ENCODE assay signal across 24 cellular contexts in the genomic region with DNA sequence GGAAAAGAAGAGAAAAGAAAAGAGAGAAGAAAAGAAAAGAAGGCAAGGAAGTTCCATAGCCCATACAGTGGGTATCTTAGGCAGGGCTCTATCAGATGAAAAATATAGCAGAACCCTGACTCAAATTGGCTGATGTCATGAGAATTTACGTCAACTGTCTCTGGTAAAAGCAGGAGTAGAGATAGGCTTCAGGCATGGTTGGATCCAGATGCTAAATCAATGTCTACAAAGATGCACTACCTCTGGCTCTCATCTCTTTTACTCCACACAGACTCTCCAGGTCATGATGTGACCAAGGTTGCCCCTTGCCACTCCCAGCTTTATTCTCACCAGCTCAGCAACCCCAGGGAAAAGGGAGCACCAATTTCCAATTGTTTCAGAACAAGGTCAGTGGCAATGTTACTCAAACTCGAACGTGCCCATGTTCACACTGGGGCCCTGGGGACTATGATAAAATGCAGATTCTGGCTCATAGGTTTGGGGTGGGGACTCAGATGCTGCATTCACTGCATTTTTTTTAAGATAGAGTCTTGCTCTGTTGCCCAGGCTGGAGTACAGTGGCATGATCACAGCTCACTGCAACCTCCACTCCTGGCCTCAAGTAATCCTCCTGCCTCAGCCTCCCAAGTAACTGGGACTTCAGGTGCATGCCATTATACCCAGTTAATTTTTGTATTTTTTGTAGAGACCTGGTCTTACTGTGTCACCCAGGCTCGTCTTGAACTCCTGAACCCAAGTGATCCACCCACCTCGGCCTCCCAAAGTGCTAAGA. TPM values are rescaled to one million over a fixed set of nuclear protein-coding genes. Genes with fewer than 3 reads are reported as not detected.
DNase-seq lines count a peak whose midpoint lies in the region; ATAC-seq and TF ChIP-seq lines count a peak whose summit lies in the region.
"Had no signal": no experiment of that assay in that cellular context is flagged by ENCODE, and none has a peak within 500 bp of the region (broad histone marks: within the 10 kb centered on the region; RNA-seq: fewer than 3 reads in every experiment).

No MANE protein-coding gene starts in this region.

- intact Hi-C loops in natural killer cell (cut with micrococcal nuclease) = no loop called here
- intact Hi-C loops in activated T-helper 2 cell treated with anti-CD3 and anti-CD28 coated beads, Interferon-gamma antibody, Interleukin-2, Interleukin-4, amounts not matched to agents 10 μg/mL and 5 μg/mL and 100 μg/mL, durations not matched to agents 14 hours and 24 hours and 36 hours (cut with micrococcal nuclease) = no loop called here
- intact Hi-C loops in uterus (cut with DNase I; ENCODE audit: low total_unique reads) = no loop called here

- H3K9me3 Mint-ChIP-seq in activated CD8-positive, alpha-beta memory T cell treated with anti-CD3 and anti-CD28 coated beads, Interleukin-2, amount 10 ng/mL, durations not matched to agents 7 days and 5 days (ENCODE audit: low read depth) = peaks cover 2% of the 10 kb centered on the region
- no peaks in the 10 kb centered on the region for H3K9me3 Mint-ChIP-seq in natural killer cell treated with Interleukin-12 subunit alpha and Interleukin-12 subunit beta and Interleukin-15 and Interleukin-18, amount 100 ng/mL, for 72 hours
- no peaks in the 10 kb centered on the region for H3K9me3 Mint-ChIP-seq in natural killer cell
- H3K9me3 Mint-ChIP-seq in activated T-helper 2 cell treated with anti-CD3 and anti-CD28 coated beads, Interferon-gamma antibody, Interleukin-2, Interleukin-4, amounts not matched to agents 10 μg/mL and 5 μg/mL and 100 μg/mL, durations not matched to agents 14 hours and 24 hours and 36 hours = peaks cover 2% of the 10 kb centered on the region

- H3K4me1 Mint-ChIP-seq in activated CD8-positive, alpha-beta memory T cell treated with anti-CD3 and anti-CD28 coated beads, Interleukin-2, amount 10 ng/mL, durations not matched to agents 7 days and 5 days = peaks cover 58% of the 10 kb centered on the region
- H3K4me1 Mint-ChIP-seq in natural killer cell treated with Interleukin-12 subunit alpha and Interleukin-12 subunit beta and Interleukin-15 and Interleukin-18, amount 100 ng/mL, for 72 hours (ENCODE audit: low read depth in 2 of 2) = peaks cover 3 to 8% of the 10 kb centered on the region in 2 donors
- H3K4me1 Mint-ChIP-seq in natural killer cell = peaks cover 2 to 3% of the 10 kb centered on the region in 2 donors
- H3K4me1 Mint-ChIP-seq in activated T-helper 2 cell treated with anti-CD3 and anti-CD28 coated beads, Interferon-gamma antibody, Interleukin-2, Interleukin-4, amounts not matched to agents 10 μg/mL and 5 μg/mL and 100 μg/mL, durations not matched to agents 14 hours and 24 hours and 36 hours (ENCODE audit: low read depth) = peaks cover 44% of the 10 kb centered on the region

- H3K4me1 ChIP-seq in uterus = no peaks in the 10 kb centered on the region

- no peaks in the 10 kb centered on the region for H3K27me3 Mint-ChIP-seq in activated CD8-positive, alpha-beta memory T cell treated with anti-CD3 and anti-CD28 coated beads, Interleukin-2, amount 10 ng/mL, durations not matched to agents 7 days and 5 days
- no peaks in the 10 kb centered on the region for H3K27me3 Mint-ChIP-seq in natural killer cell treated with Interleukin-12 subunit alpha and Interleukin-12 subunit beta and Interleukin-15 and Interleukin-18, amount 100 ng/mL, for 72 hours
- H3K27me3 Mint-ChIP-seq in natural killer cell (ENCODE audit: low read depth in 2 of 2) = peaks cover 0 to 3% of the 10 kb centered on the region in 2 donors
- no peaks in the 10 kb centered on the region for H3K27me3 Mint-ChIP-seq in activated T-helper 2 cell treated with anti-CD3 and anti-CD28 coated beads, Interferon-gamma antibody, Interleukin-2, Interleukin-4, amounts not matched to agents 10 μg/mL and 5 μg/mL and 100 μg/mL, durations not matched to agents 14 hours and 24 hours and 36 hours (ENCODE audit: low read depth)

- H3K27ac Mint-ChIP-seq in activated CD8-positive, alpha-beta memory T cell treated with anti-CD3 and anti-CD28 coated beads, Interleukin-2, amount 10 ng/mL, durations not matched to agents 7 days and 5 days = peak overlapping the region; percentile 60
- H3K27ac Mint-ChIP-seq in natural killer cell treated with Interleukin-12 subunit alpha and Interleukin-12 subunit beta and Interleukin-15 and Interleukin-18, amount 100 ng/mL, for 72 hours = peak overlapping the region; percentile 44 to 80
- no peak overlapping the region for H3K27ac Mint-ChIP-seq in natural killer cell
- peak overlapping the region; percentile 82 for H3K27ac Mint-ChIP-seq in activated T-helper 2 cell treated with anti-CD3 and anti-CD28 coated beads, Interferon-gamma antibody, Interleukin-2, Interleukin-4, amounts not matched to agents 10 μg/mL and 5 μg/mL and 100 μg/mL, durations not matched to agents 14 hours and 24 hours and 36 hours
- H3K27ac Mint-ChIP-seq: CD4-positive, alpha-beta memory T cell had no signal

- H3K36me3 ChIP-seq in uterus = no peaks in the 10 kb centered on the region
- H3K36me3 ChIP-seq: BLaER1 had no signal

- H3K4me3 ChIP-seq in uterus = no peak overlapping the region
- H3K4me3 ChIP-seq: BLaER1, PC-9 had no signal

- CTCF ChIA-PET in activated CD8-positive, alpha-beta memory T cell treated with anti-CD3 and anti-CD28 coated beads, Interleukin-2, amount 10 ng/mL, durations not matched to agents 7 days and 5 days (lab: Charles Lee) = interaction anchor here (1.2 to 14.7 kb wide), 3 partner anchors 10 to 116 kb away, joined by 3 to 559 read pairs (median 13); no protein-coding TSS in a partner anchor

- peak overlapping the region; percentile 16 to 46 for H3K27ac ChIP-seq in uterus
- H3K27ac ChIP-seq: BLaER1, HL-60, PC-9 had no signal

- DNase-seq in activated CD8-positive, alpha-beta memory T cell treated with anti-CD3 and anti-CD28 coated beads, Interleukin-2, amount 10 ng/mL, durations not matched to agents 7 days and 5 days = no peak
- DNase-seq in activated CD8-positive, alpha-beta memory T cell treated with anti-CD3 and anti-CD28 coated beads, Interleukin-2, amount 50 U/mL, for 4 hours = no peak
- peak; percentile 28 for DNase-seq in natural killer cell treated with Interleukin-12 subunit alpha and Interleukin-12 subunit beta and Interleukin-15 and Interleukin-18, amount 100 ng/mL, for 72 hours (ENCODE audit: low spot score)
- DNase-seq in natural killer cell (no peak), uterus (no peak), SIG-M5 treated with dmso at 0.1 percent for 504 hours (lab: John Stamatoyannopoulos, UW; ENCODE audit: unreplicated experiment) (no peak), NCI-H1930 (lab: John Stamatoyannopoulos, UW) (no peak)
- no peak for DNase-seq in activated T-helper 2 cell treated with anti-CD3 and anti-CD28 coated beads, Interferon-gamma antibody, Interleukin-2, Interleukin-4, amounts not matched to agents 10 μg/mL and 5 μg/mL and 100 μg/mL, durations not matched to agents 14 hours and 24 hours and 36 hours (ENCODE audit: low spot score)
- DNase-seq: ACHN; CD4-positive, alpha-beta memory T cell; GOT3; HCEC 1CT; KBM-7; NCI-H1092; NCI-H1436; NCI-H187 treated with DMSO at 0.1 percent for 48 hours; NCI-H2227 treated with DMSO at 0.1 percent for 48 hours; NCI-H510A; PC-9; RPMI8226; SHP77 had no signal

- H3K36me3 Mint-ChIP-seq in activated CD8-positive, alpha-beta memory T cell treated with anti-CD3 and anti-CD28 coated beads, Interleukin-2, amount 10 ng/mL, durations not matched to agents 7 days and 5 days = peaks cover 42% of the 10 kb centered on the region
- H3K36me3 Mint-ChIP-seq in natural killer cell treated with Interleukin-12 subunit alpha and Interleukin-12 subunit beta and Interleukin-15 and Interleukin-18, amount 100 ng/mL, for 72 hours = peaks cover 3% of the 10 kb centered on the region
- no peaks in the 10 kb centered on the region for H3K36me3 Mint-ChIP-seq in natural killer cell
- H3K36me3 Mint-ChIP-seq in activated T-helper 2 cell treated with anti-CD3 and anti-CD28 coated beads, Interferon-gamma antibody, Interleukin-2, Interleukin-4, amounts not matched to agents 10 μg/mL and 5 μg/mL and 100 μg/mL, durations not matched to agents 14 hours and 24 hours and 36 hours (ENCODE audit: low read depth) = peaks cover 72% of the 10 kb centered on the region
- H3K36me3 Mint-ChIP-seq: CD4-positive, alpha-beta memory T cell had no signal

- no peaks in the 10 kb centered on the region for H3K27me3 ChIP-seq in uterus
- H3K27me3 ChIP-seq: BLaER1 had no signal

- TF ChIP-seq CTCF in natural killer cell (IDR thresholded peaks at IDR 0.05) (no peak), uterus (IDR thresholded peaks at IDR 0.05) (no peak)

- no peaks in the 10 kb centered on the region for H3K9me3 ChIP-seq in uterus
- H3K9me3 ChIP-seq: BLaER1 had no signal

- H3K4me3 Mint-ChIP-seq in activated CD8-positive, alpha-beta memory T cell treated with anti-CD3 and anti-CD28 coated beads, Interleukin-2, amount 10 ng/mL, durations not matched to agents 7 days and 5 days = no peak overlapping the region
- H3K4me3 Mint-ChIP-seq in natural killer cell treated with Interleukin-12 subunit alpha and Interleukin-12 subunit beta and Interleukin-15 and Interleukin-18, amount 100 ng/mL, for 72 hours = no peak overlapping the region
- no peak overlapping the region for H3K4me3 Mint-ChIP-seq in natural killer cell
- H3K4me3 Mint-ChIP-seq in activated T-helper 2 cell treated with anti-CD3 and anti-CD28 coated beads, Interferon-gamma antibody, Interleukin-2, Interleukin-4, amounts not matched to agents 10 μg/mL and 5 μg/mL and 100 μg/mL, durations not matched to agents 14 hours and 24 hours and 36 hours (ENCODE audit: low read depth) = no peak overlapping the region
- H3K4me3 Mint-ChIP-seq: CD4-positive, alpha-beta memory T cell had no signal

- ATAC-seq in activated CD8-positive, alpha-beta memory T cell treated with anti-CD3 and anti-CD28 coated beads, Interleukin-2, amount 10 ng/mL, durations not matched to agents 7 days and 5 days = no peak
- no peak for ATAC-seq in natural killer cell treated with Interleukin-12 subunit alpha and Interleukin-12 subunit beta and Interleukin-15 and Interleukin-18, amount 100 ng/mL, for 72 hours
- ATAC-seq in natural killer cell = no peak

- TF ChIP-seq POLR2A in uterus (IDR thresholded peaks at IDR 0.05) = no peak

RNA-seq across cellular contexts. Expression of a gene that starts 33.4 kb away (rescaled TPM):
- 10 to 100 TPM in 1 of 2 experiments, 1 to 10 TPM in 1; 3.8 to 15.1 TPM for total RNA-seq in activated CD8-positive, alpha-beta memory T cell treated with anti-CD3 and anti-CD28 coated beads, Interleukin-2, amount 10 ng/mL, durations not matched to agents 7 days and 5 days
- under 1 TPM in 1 of 2 donors, not detected in 1; 0.08 TPM for total RNA-seq in natural killer cell treated with Interleukin-12 subunit alpha and Interleukin-12 subunit beta and Interleukin-15 and Interleukin-18, amount 100 ng/mL, for 72 hours
- total RNA-seq in natural killer cell (not detected), uterus (100 to 1,000 TPM in 3 of 4 donors, 10 to 100 TPM in 1; 64.7 to 460 (median 140) TPM)
- total RNA-seq in activated T-helper 2 cell treated with anti-CD3 and anti-CD28 coated beads, Interferon-gamma antibody, Interleukin-2, Interleukin-4, amounts not matched to agents 10 μg/mL and 5 μg/mL and 100 μg/mL, durations not matched to agents 14 hours and 24 hours and 36 hours = 31.0 and 31.3 TPM in 2 replicates
- total RNA-seq: CD4-positive, alpha-beta memory T cell; HT-29 had no signal

Comparison
In these comparisons a context has a peak if more than half of its experiments do, and no peak if none do; other contexts are left out.
1. H3K27ac Mint-ChIP-seq: peak in activated CD8-positive, alpha-beta memory T cell treated with anti-CD3 and anti-CD28 coated beads, Interleukin-2, amount 10 ng/mL, durations not matched to agents 7 days and 5 days (single experiment), natural killer cell treated with Interleukin-12 subunit alpha and Interleukin-12 subunit beta and Interleukin-15 and Interleukin-18, amount 100 ng/mL, for 72 hours (2 of 2) and activated T-helper 2 cell treated with anti-CD3 and anti-CD28 coated beads, Interferon-gamma antibody, Interleukin-2, Interleukin-4, amounts not matched to agents 10 μg/mL and 5 μg/mL and 100 μg/mL, durations not matched to agents 14 hours and 24 hours and 36 hours (single experiment); none in natural killer cell (0 of 2).
2. RNA of a gene that starts 33.4 kb away (total RNA-seq): 64.7 to 460 TPM in uterus, 31.0 to 31.3 TPM in activated T-helper 2 cell treated with anti-CD3 and anti-CD28 coated beads, Interferon-gamma antibody, Interleukin-2, Interleukin-4, amounts not matched to agents 10 μg/mL and 5 μg/mL and 100 μg/mL, durations not matched to agents 14 hours and 24 hours and 36 hours and 3.8 to 15.1 TPM in activated CD8-positive, alpha-beta memory T cell treated with anti-CD3 and anti-CD28 coated beads, Interleukin-2, amount 10 ng/mL, durations not matched to agents 7 days and 5 days; 0.08 TPM in natural killer cell treated with Interleukin-12 subunit alpha and Interleukin-12 subunit beta and Interleukin-15 and Interleukin-18, amount 100 ng/mL, for 72 hours and not detected in natural killer cell; every median in the first group is over 4 times any median in the second.